ENCODE assay signal across 8 cellular contexts in genomic region chr12:123063535-123063934, GRCh38.
DNase-seq lines count a peak whose midpoint lies in the region; ATAC-seq, FAIRE-seq and TF ChIP-seq lines count a peak whose summit lies in the region.

No MANE protein-coding gene starts in this region.

- H3K27me3 ChIP-seq in DND-41 (ENCODE audit: insufficient read depth, low read length, poor library complexity) = no peaks in the 10 kb centered on the region
- no peaks in the 10 kb centered on the region for H3K27me3 ChIP-seq in breast epithelium

- intact Hi-C loops in breast epithelium (cut with DNase I; ENCODE audit: low total_unique reads) = no loop called here
- intact Hi-C loops in activated CD4-positive, alpha-beta memory T cell treated with anti-CD3 and anti-CD28 coated beads for 36 hours (cut with micrococcal nuclease) = no loop called here

- FAIRE-seq in H54 (lab: Jason Lieb, UNC) = no peak

- no peaks in the 10 kb centered on the region for H3K9me3 Mint-ChIP-seq in naive B cell
- H3K9me3 Mint-ChIP-seq in activated CD4-positive, alpha-beta memory T cell treated with anti-CD3 and anti-CD28 coated beads for 36 hours = no peaks in the 10 kb centered on the region

- peak overlapping the region in 4 of 8 donors; percentile 23 to 65 (median 35) for H3K4me3 Mint-ChIP-seq in naive B cell
- no peak overlapping the region for H3K4me3 Mint-ChIP-seq in activated CD4-positive, alpha-beta memory T cell treated with anti-CD3 and anti-CD28 coated beads for 36 hours

- H3K4me1 ChIP-seq in DND-41 (ENCODE audit: insufficient read depth, low read length) (no peaks in the 10 kb centered on the region), breast epithelium (peaks cover 4 to 25% of the 10 kb centered on the region in 2 donors)

- no peaks in the 10 kb centered on the region for H3K36me3 Mint-ChIP-seq in naive B cell
- H3K36me3 Mint-ChIP-seq in activated CD4-positive, alpha-beta memory T cell treated with anti-CD3 and anti-CD28 coated beads for 36 hours = no peaks in the 10 kb centered on the region

- no peak overlapping the region for H3K27ac ChIP-seq in DND-41 (ENCODE audit: low read length)
- peak overlapping the region; percentile 71 for H3K27ac ChIP-seq in KOPT-K1 (ENCODE audit: low read depth, low read length, poor library complexity, severe bottlenecking)
- peak overlapping the region; percentile 68 to 82 for H3K27ac ChIP-seq in breast epithelium

- H3K9me3 ChIP-seq in DND-41 (ENCODE audit: insufficient read depth, low read length, severe bottlenecking) = no peaks in the 10 kb centered on the region
- H3K9me3 ChIP-seq in KOPT-K1 (ENCODE audit: insufficient read depth, low read length, poor library complexity, severe bottlenecking) = no peaks in the 10 kb centered on the region
- no peaks in the 10 kb centered on the region for H3K9me3 ChIP-seq in breast epithelium

- H3K9ac ChIP-seq in DND-41 (ENCODE audit: low read depth, low read length) = no peak overlapping the region

- CTCF ChIA-PET in activated CD4-positive, alpha-beta memory T cell treated with anti-CD3 and anti-CD28 coated beads for 36 hours (lab: Charles Lee) = interaction anchor here (0.6 kb wide), 1 partner anchor 16 kb away, joined by 3 read pairs; no protein-coding TSS in a partner anchor

- H3K4me1 Mint-ChIP-seq in naive B cell = peaks cover 45 to 73% (median 51%) of the 10 kb centered on the region in 3 donors
- peaks cover 11% of the 10 kb centered on the region for H3K4me1 Mint-ChIP-seq in activated CD4-positive, alpha-beta memory T cell treated with anti-CD3 and anti-CD28 coated beads for 36 hours (ENCODE audit: low read depth)

- no peak overlapping the region for H3K4me3 ChIP-seq in DND-41 (ENCODE audit: low read depth in 1 of 2, low read length in 2 of 2)
- no peak overlapping the region for H3K4me3 ChIP-seq in breast epithelium

- no peaks in the 10 kb centered on the region for H3K79me2 ChIP-seq in DND-41 (ENCODE audit: insufficient read depth, low read length)

- POLR2A ChIA-PET in activated CD4-positive, alpha-beta memory T cell treated with anti-CD3 and anti-CD28 coated beads for 36 hours (lab: Charles Lee) = no interaction called here

- ATAC-seq in DND-41 (ENCODE audit: insufficient read depth, low read depth) = peak; percentile 65; the same call in 2 of the 3 replicates
- peak; percentile 67 to 75 for ATAC-seq in naive B cell (ENCODE audit: low read depth in 2 of 2)
- no peak for ATAC-seq in GM19463 (IDR thresholded peaks at IDR 0.05; ENCODE audit: unreplicated experiment)

- no peaks in the 10 kb centered on the region; the same call in 1 of the 2 replicates for H4K20me1 ChIP-seq in DND-41 (ENCODE audit: insufficient read depth, low read length)

- no peak overlapping the region for H2AFZ ChIP-seq in DND-41 (ENCODE audit: low read depth, low read length)

- H3K27me3 Mint-ChIP-seq in naive B cell = no peaks in the 10 kb centered on the region
- no peaks in the 10 kb centered on the region for H3K27me3 Mint-ChIP-seq in activated CD4-positive, alpha-beta memory T cell treated with anti-CD3 and anti-CD28 coated beads for 36 hours

- H3K36me3 ChIP-seq in DND-41 (ENCODE audit: insufficient read depth, low read length) (no peaks in the 10 kb centered on the region), KOPT-K1 (ENCODE audit: insufficient read depth, low read length) (peaks cover 10% of the 10 kb centered on the region; the same call in 1 of the 2 replicates), breast epithelium (no peaks in the 10 kb centered on the region)

- peak overlapping the region in 3 of 6 donors; percentile 23 to 34 (median 30) for H3K27ac Mint-ChIP-seq in naive B cell
- H3K27ac Mint-ChIP-seq in activated CD4-positive, alpha-beta memory T cell treated with anti-CD3 and anti-CD28 coated beads for 36 hours = no peak overlapping the region

- TF ChIP-seq CTCF in DND-41 (IDR thresholded peaks at IDR 0.05; ENCODE audit: borderline replicate concordance, extremely low read depth, low read length, poor library complexity, severe bottlenecking) (peak; percentile 49), breast epithelium (IDR thresholded peaks at IDR 0.05) (no peak)

- TF ChIP-seq POLR2A in breast epithelium (IDR thresholded peaks at IDR 0.05) = no peak
- TF ChIP-seq POLR2A in H54 (IDR thresholded peaks at IDR 0.05; ENCODE audit: low read depth, low read length) = no peak

- DNase-seq in DND-41 (peak; percentile 36), breast epithelium (ENCODE audit: low spot score in 2 of 2) (no peak), naive B cell (no peak), amniotic stem cell (lab: John Stamatoyannopoulos, UW) (no peak), H54 (ENCODE audit: insufficient read length, low spot score) (no peak)
- DNase-seq in activated CD4-positive, alpha-beta memory T cell treated with anti-CD3 and anti-CD28 coated beads for 36 hours = no peak

- no peak overlapping the region for H3K4me2 ChIP-seq in DND-41 (ENCODE audit: insufficient read depth, low read length)
